1 cellular context compared by ENCODE assay signal in genomic region chr6:16239090-16239797, GRCh38.
TF ChIP-seq lines count a peak whose summit lies in the region.

No MANE protein-coding gene starts in this region.

TF ChIP-seq in GM12878, 131 proteins besides CTCF, POLR2A, EP300 and RAD21 (continued from another document):
- TF ChIP-seq EED (IDR thresholded peaks at IDR 0.05; ENCODE audit: low read depth) = 0 out of 2 replicates have a peak, but pooled peaks have one; percentile 15
